In the genomic region with DNA sequence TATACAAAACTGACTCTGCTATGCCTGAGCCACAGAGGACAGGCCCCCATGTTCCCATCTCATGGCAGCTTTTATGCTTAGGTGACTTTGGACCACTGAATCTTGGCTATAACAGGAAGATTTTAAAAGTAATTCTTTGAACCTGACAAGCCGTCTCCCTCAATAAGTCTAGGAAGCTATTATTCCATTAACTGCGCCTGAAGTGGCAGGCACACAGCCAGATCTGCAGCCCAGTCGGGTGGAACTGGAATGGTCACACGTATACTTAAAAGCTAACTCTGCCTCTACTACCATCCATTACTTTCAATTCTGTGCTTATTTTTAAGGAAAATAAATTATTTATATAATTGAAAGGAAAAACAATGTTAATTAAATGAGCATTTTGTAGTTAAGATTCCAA, we compare ENCODE assay signal across 1 cellular context.
TF ChIP-seq lines count a peak whose summit lies in the region.

No MANE protein-coding gene starts in this region.

TF ChIP-seq in SK-N-SH, 30 proteins besides CTCF, POLR2A, EP300 and RAD21 (continued from another document):
- TF ChIP-seq ELF1 (IDR thresholded peaks at IDR 0.05) = no peak
- no peak for TF ChIP-seq JUND (IDR thresholded peaks at IDR 0.05)
